Comparison of ENCODE assay signal across 19 cellular contexts in the genomic region with DNA sequence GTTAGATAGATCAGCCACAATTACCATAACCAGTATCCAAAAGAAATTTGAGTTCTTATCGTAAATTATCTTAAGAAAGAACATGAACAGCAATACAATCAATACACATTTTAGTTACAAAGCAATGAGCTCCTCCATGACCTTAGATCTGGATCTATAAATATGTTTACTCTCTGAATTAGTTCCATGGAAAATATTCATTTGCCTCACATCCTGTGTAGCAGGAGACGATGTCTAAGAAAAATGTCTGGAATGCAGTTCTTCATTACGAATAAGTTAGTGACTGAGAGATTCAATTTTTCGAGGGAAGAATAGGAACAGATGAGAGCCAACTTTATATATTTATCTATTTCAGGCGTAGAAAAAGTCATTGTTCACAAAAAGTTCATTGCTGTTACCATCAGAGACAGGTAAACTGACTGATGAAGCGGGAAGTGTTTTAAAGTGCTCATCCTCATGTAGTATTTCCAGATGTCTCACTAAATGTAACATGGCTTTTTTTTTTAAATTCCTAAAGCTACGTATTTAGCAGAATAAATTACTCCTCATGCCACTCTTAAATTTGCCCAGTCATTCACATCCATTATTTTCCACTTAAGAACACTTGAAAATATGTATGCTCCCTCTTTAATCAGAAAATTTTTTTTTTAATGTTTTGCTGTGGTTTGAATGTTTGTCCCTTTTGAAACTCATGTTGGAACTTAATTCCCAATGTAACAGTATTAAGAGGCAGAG.
DNase-seq lines count a peak whose midpoint lies in the region; ATAC-seq, FAIRE-seq and TF ChIP-seq lines count a peak whose summit lies in the region.
"Had no signal": no experiment of that assay in that cellular context is flagged by ENCODE, and none has a peak within 500 bp of the region (broad histone marks: within the 10 kb centered on the region; RNA-seq: fewer than 3 reads in every experiment).

No MANE protein-coding gene starts in this region.

- H3K4me3 ChIP-seq in ACC112 (ENCODE audit: low read depth, low read length) (peak overlapping the region; percentile 34; the same call in 1 of the 2 replicates), bronchial epithelial cell (ENCODE audit: low read depth, low read length) (no peak overlapping the region), keratinocyte (ENCODE audit: control insufficient read depth in 2 of 3, extremely low read depth in 1 of 3, insufficient read depth in 2 of 3, low read depth in 1 of 3, low read length in 3 of 3) (no peak overlapping the region), lower leg skin (ENCODE audit: low read depth, poor library complexity, severe bottlenecking) (no peak overlapping the region), Karpas-422 (ENCODE audit: low read length) (no peak overlapping the region)
- H3K4me3 ChIP-seq: HAP-1, vagina had no signal

- H3K27ac ChIP-seq in ACC112 (ENCODE audit: low read depth, low read length) (peak overlapping the region; percentile 80), keratinocyte (ENCODE audit: control insufficient read depth, insufficient read depth, low read length) (no peak overlapping the region), Karpas-422 (ENCODE audit: low read length) (no peak overlapping the region)
- H3K27ac ChIP-seq: vagina had no signal

- no peaks in the 10 kb centered on the region for H3K27me3 ChIP-seq in ACC112 (ENCODE audit: insufficient read depth, low read length)
- H3K27me3 ChIP-seq in bronchial epithelial cell (ENCODE audit: control insufficient read depth, insufficient read depth, low read length), result no peaks in the 10 kb centered on the region
- no peaks in the 10 kb centered on the region for H3K27me3 ChIP-seq in keratinocyte (ENCODE audit: control insufficient read depth, extremely low read depth, insufficient read depth, low read length)
- H3K27me3 ChIP-seq in Karpas-422 (ENCODE audit: low read length), result no peaks in the 10 kb centered on the region
- H3K27me3 ChIP-seq: vagina had no signal

- H3K9me3 ChIP-seq in keratinocyte (ENCODE audit: control insufficient read depth, low read depth, low read length) (no peaks in the 10 kb centered on the region), Karpas-422 (ENCODE audit: low read length) (no peaks in the 10 kb centered on the region)
- H3K9me3 ChIP-seq: HAP-1, vagina had no signal

- no peak overlapping the region for H3K4me2 ChIP-seq in keratinocyte (ENCODE audit: control insufficient read depth, extremely low read depth, insufficient read depth, low read depth, low read length)
- H3K4me2 ChIP-seq in Karpas-422 (ENCODE audit: low read depth, low read length, poor library complexity, severe bottlenecking), result no peak overlapping the region

- H3K9me2 ChIP-seq in Karpas-422 (replicated peaks; ENCODE audit: insufficient read depth, low read length), result no peaks in the 10 kb centered on the region

- WGBS in lower leg skin, 2 donors, result 40 to 41% methylated on average over 7 of the region's 7 CpGs

- in situ Hi-C loops in G401 (cut with HindIII; ENCODE audit: low sequenced_read_pairs), result no loop called here

- H3K79me2 ChIP-seq in ACC112 (ENCODE audit: control insufficient read depth, insufficient read depth, low read length, unreplicated experiment) (no peaks in the 10 kb centered on the region), keratinocyte (ENCODE audit: control insufficient read depth, insufficient read depth, low read length) (no peaks in the 10 kb centered on the region), Karpas-422 (ENCODE audit: low read length) (no peaks in the 10 kb centered on the region)

- TF ChIP-seq CTCF in bronchial epithelial cell (IDR thresholded peaks at IDR 0.05; ENCODE audit: insufficient read depth, low read length, severe bottlenecking) (no peak), keratinocyte (optimal IDR thresholded peaks at IDR 0.05 in 1 of 3, IDR thresholded peaks at IDR 0.05 in 1 of 3, conservative IDR thresholded peaks at IDR 0.05 in 1 of 3; ENCODE audit: extremely low read depth in 1 of 3, insufficient read depth in 2 of 3, low read length in 3 of 3) (no peak), lower leg skin (IDR thresholded peaks at IDR 0.05) (no peak)

- no peaks in the 10 kb centered on the region for H3K9me1 ChIP-seq in keratinocyte (ENCODE audit: control insufficient read depth, extremely low read depth, insufficient read depth, low read length)

- no peak for FAIRE-seq in bronchial epithelial cell (lab: Jason Lieb, UNC)
- FAIRE-seq in keratinocyte (lab: Jason Lieb, UNC), result no peak

- H2AFZ ChIP-seq in ACC112 (ENCODE audit: low read length, unreplicated experiment) (peak overlapping the region; percentile 53), keratinocyte (ENCODE audit: control insufficient read depth, low read length) (peak overlapping the region; percentile 52), Karpas-422 (ENCODE audit: low read length) (no peak overlapping the region)

- H4K20me1 ChIP-seq in keratinocyte (ENCODE audit: control insufficient read depth, extremely low read depth, insufficient read depth, low read length) (no peaks in the 10 kb centered on the region), Karpas-422 (ENCODE audit: insufficient read depth, low read depth, low read length) (no peaks in the 10 kb centered on the region)

- H3K36me3 ChIP-seq in ACC112 (ENCODE audit: insufficient read depth, low read length) (no peaks in the 10 kb centered on the region), bronchial epithelial cell (ENCODE audit: control insufficient read depth, insufficient read depth, low read length) (no peaks in the 10 kb centered on the region), keratinocyte (ENCODE audit: control insufficient read depth in 2 of 2, extremely low read depth in 1 of 2, insufficient read depth in 2 of 2, low read length in 2 of 2) (no peaks in the 10 kb centered on the region), Karpas-422 (ENCODE audit: insufficient read depth, low read length) (no peaks in the 10 kb centered on the region)
- H3K36me3 ChIP-seq: HAP-1, vagina had no signal

- intact Hi-C loops in lower leg skin (cut with DNase I; ENCODE audit: low total_unique reads), result no loop called here

- dilution Hi-C loops in keratinocyte (cut with MboI; ENCODE audit: extremely low pct_ligation_motif_present, low sequenced_read_pairs), result no loop called here

- no peak for TF ChIP-seq POLR2A in lower leg skin (IDR thresholded peaks at IDR 0.05)

- ATAC-seq in HG03378 (IDR thresholded peaks at IDR 0.05; ENCODE audit: unreplicated experiment), result no peak
- ATAC-seq: left ventricle myocardium superior; stimulated activated naive B cell treated with anti-CD40 and anti-IgM and Interleukin-4, amounts not matched to agents 10 μg/mL and 1 μg/mL and 100 μg/mL, for 72 hours had no signal

- DNase-seq in HT1080 (ENCODE audit: low read depth), result peak; percentile 10
- DNase-seq in bronchial epithelial cell (ENCODE audit: low read depth), result peak; percentile 65
- DNase-seq in keratinocyte (ENCODE audit: low read depth, low spot score), result no peak
- DNase-seq in G401 (ENCODE audit: low spot score), result no peak
- no peak for DNase-seq in lower leg skin (ENCODE audit: low spot score in 2 of 2)
- no peak for DNase-seq in Karpas-422
- DNase-seq: activated naive CD4-positive, alpha-beta T cell; cortex of kidney; DMS79 treated with DMSO at 0.1 percent for 48 hours; head of caudate nucleus; KG1; left ventricle myocardium superior; nucleus accumbens; stimulated activated CD4-positive, alpha-beta T cell treated with anti-CD3 and anti-CD28 coated beads, Interleukin-2, amount 100 ng/mL, for 24 hours; stimulated activated naive B cell treated with anti-CD40 and anti-IgM and Interleukin-4, amounts not matched to agents 10 μg/mL and 1 μg/mL and 100 μg/mL, for 72 hours had no signal

- H3K4me1 ChIP-seq in ACC112 (ENCODE audit: control insufficient read depth, insufficient read depth, low read length, unreplicated experiment) (peaks cover 61% of the 10 kb centered on the region), keratinocyte (ENCODE audit: control insufficient read depth, extremely low read depth, insufficient read depth, low read length) (no peaks in the 10 kb centered on the region), Karpas-422 (ENCODE audit: low read length) (no peaks in the 10 kb centered on the region)
- H3K4me1 ChIP-seq: HAP-1, vagina had no signal

- no peak overlapping the region for H3K9ac ChIP-seq in keratinocyte (ENCODE audit: control insufficient read depth, extremely low read depth, insufficient read depth, low read length)
- H3K9ac ChIP-seq in Karpas-422 (ENCODE audit: low read length), result no peak overlapping the region

Comparison
In these comparisons a context has a peak if more than half of its experiments do, and no peak if none do; other contexts are left out.
1. DNase-seq: peak in HT1080 (single experiment) and bronchial epithelial cell (single experiment); none in keratinocyte (single experiment), G401 (single experiment), lower leg skin (0 of 2) and Karpas-422 (single experiment).